1 cellular context compared by ENCODE assay signal in the genomic region with DNA sequence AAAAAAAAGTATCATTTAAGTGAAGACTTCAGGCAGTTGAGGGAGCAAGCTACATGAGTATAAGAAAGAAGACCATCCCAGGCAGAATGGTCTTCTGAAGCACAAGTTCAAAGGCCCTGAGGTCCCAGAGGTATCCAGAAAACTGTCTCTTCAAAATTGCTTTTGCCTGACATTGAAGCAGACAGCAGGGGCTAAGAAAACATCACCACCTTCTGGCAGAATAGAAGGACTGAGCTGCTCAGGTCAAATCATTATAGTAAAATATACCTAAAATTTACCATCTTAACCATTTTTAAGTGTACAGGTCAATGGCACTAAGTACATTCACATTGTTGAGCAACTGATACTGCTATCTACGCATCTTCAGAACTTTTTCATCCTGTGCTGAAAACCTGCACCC.
TF ChIP-seq lines count a peak whose summit lies in the region.

No MANE protein-coding gene starts in this region.

TF ChIP-seq in H1, 55 proteins besides CTCF, POLR2A, EP300 and RAD21:
- TF ChIP-seq USF2 (IDR thresholded peaks at IDR 0.05; ENCODE audit: low read length) = no peak
- TF ChIP-seq POLR2AphosphoS5 (IDR thresholded peaks at IDR 0.05; ENCODE audit: low read depth, low read length) = no peak
- TF ChIP-seq SIN3A (conservative IDR thresholded peaks at IDR 0.05 in 1 of 2, IDR thresholded peaks at IDR 0.05 in 1 of 2; ENCODE audit: low read depth in 1 of 2, low read length in 2 of 2) = no peak
- no peak for TF ChIP-seq BCL11A (IDR thresholded peaks at IDR 0.05; ENCODE audit: low read depth in 2 of 2, low read length in 2 of 2)
- TF ChIP-seq RFX5 (IDR thresholded peaks at IDR 0.05; ENCODE audit: borderline replicate concordance, low read depth, low read length) = no peak
- TF ChIP-seq, protein P1, sequence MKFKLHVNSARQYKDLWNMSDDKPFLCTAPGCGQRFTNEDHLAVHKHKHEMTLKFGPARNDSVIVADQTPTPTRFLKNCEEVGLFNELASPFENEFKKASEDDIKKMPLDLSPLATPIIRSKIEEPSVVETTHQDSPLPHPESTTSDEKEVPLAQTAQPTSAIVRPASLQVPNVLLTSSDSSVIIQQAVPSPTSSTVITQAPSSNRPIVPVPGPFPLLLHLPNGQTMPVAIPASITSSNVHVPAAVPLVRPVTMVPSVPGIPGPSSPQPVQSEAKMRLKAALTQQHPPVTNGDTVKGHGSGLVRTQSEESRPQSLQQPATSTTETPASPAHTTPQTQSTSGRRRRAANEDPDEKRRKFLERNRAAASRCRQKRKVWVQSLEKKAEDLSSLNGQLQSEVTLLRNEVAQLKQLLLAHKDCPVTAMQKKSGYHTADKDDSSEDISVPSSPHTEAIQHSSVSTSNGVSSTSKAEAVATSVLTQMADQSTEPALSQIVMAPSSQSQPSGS (IDR thresholded peaks at IDR 0.05; ENCODE audit: low read length) = no peak
- TF ChIP-seq FOSL1 (IDR thresholded peaks at IDR 0.05; ENCODE audit: insufficient read depth, low read depth, low read length) = no peak
- TF ChIP-seq ZNF274 (IDR thresholded peaks at IDR 0.05; ENCODE audit: borderline replicate concordance, extremely low read depth, low read length) = no peak
- TF ChIP-seq KDM4A (IDR thresholded peaks at IDR 0.05; ENCODE audit: low read depth, low read length, severe bottlenecking) = no peak
